ENCODE assay signal across 24 cellular contexts in the genomic region with DNA sequence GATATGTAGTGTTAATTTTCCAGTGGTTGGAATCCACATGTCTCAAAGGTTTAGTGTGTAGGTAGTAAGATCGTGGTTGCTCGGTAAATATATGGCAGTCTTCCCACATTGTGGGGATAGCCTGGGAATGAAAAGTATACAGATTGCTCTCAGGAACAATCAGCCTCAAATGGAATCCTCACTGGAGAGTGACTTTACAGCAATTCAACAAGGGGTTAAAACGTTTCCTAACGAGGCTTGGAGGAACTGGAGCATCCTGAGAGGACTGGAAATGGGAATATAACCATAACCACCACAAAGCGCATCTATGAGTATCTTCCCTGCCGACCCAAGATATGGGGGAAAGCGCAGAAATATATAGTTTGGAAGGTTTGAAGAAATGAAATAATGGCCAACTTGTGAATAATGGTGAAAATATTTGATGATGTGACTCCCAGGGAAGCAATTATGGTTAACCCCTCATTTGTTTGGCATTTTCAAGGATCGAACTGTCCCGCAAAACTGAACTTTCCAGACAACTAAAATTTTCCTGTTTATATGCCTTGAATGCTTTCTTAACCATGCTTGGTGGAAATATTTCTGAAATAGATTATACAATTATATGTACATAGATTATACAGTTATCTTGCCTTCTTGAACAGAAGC.
DNase-seq lines count a peak whose midpoint lies in the region; FAIRE-seq and TF ChIP-seq lines count a peak whose summit lies in the region.
"Had no signal": no experiment of that assay in that cellular context is flagged by ENCODE, and none has a peak within 500 bp of the region (broad histone marks: within the 10 kb centered on the region; RNA-seq: fewer than 3 reads in every experiment).

No MANE protein-coding gene starts in this region.

- H3K27ac Mint-ChIP-seq in astrocyte (ENCODE audit: unreplicated experiment): no peak overlapping the region
- H3K27ac Mint-ChIP-seq: activated CD4-positive, alpha-beta T cell treated with anti-CD3 and anti-CD28 coated beads, Interleukin-2, amount 10 ng/mL, durations not matched to agents 7 days and 5 days; activated naive CD4-positive, alpha-beta T cell treated with anti-CD3 and anti-CD28 coated beads, Interleukin-2, amount 50 U/mL, for 24 hours; progenitor cell of endocrine pancreas; stimulated activated memory B cell treated with anti-CD40 and anti-IgM and Interleukin-4, amounts not matched to agents 10 μg/mL and 1 μg/mL and 100 μg/mL, for 72 hours had no signal

- peak; percentile 43 for FAIRE-seq in astrocyte (lab: Jason Lieb, UNC)
- FAIRE-seq: GM12892, HTR-8/SVneo, islet of Langerhans had no signal

- no peaks in the 10 kb centered on the region for H3K27me3 Mint-ChIP-seq in astrocyte (ENCODE audit: low read depth, unreplicated experiment)
- H3K27me3 Mint-ChIP-seq: activated CD4-positive, alpha-beta T cell treated with anti-CD3 and anti-CD28 coated beads, Interleukin-2, amount 10 ng/mL, durations not matched to agents 7 days and 5 days; activated naive CD4-positive, alpha-beta T cell treated with anti-CD3 and anti-CD28 coated beads, Interleukin-2, amount 50 U/mL, for 24 hours; central memory CD8-positive, alpha-beta T cell; progenitor cell of endocrine pancreas; stimulated activated memory B cell treated with anti-CD40 and anti-IgM and Interleukin-4, amounts not matched to agents 10 μg/mL and 1 μg/mL and 100 μg/mL, for 72 hours had no signal

- H3K4me2 ChIP-seq in astrocyte (ENCODE audit: low read length) (peak overlapping the region; percentile 68), osteoblast (ENCODE audit: insufficient read depth, low read length) (peak overlapping the region; percentile 69)

- H3K36me3 Mint-ChIP-seq in astrocyte (ENCODE audit: low read depth, unreplicated experiment): no peaks in the 10 kb centered on the region

- H3K4me3 ChIP-seq in astrocyte (ENCODE audit: insufficient read depth, low read depth, low read length): peak overlapping the region; percentile 34
- peak overlapping the region; percentile 16 for H3K4me3 ChIP-seq in osteoblast (ENCODE audit: insufficient read depth, low read length)
- H3K4me3 ChIP-seq: dorsolateral prefrontal cortex, GM23248, left ventricle myocardium inferior, right lobe of liver, testis had no signal

- H3K79me2 ChIP-seq in astrocyte (ENCODE audit: insufficient read depth, low read length) (no peaks in the 10 kb centered on the region), osteoblast (ENCODE audit: insufficient read depth, low read length) (no peaks in the 10 kb centered on the region)

- H2AFZ ChIP-seq in astrocyte (ENCODE audit: low read depth, low read length) (no peak overlapping the region), osteoblast (ENCODE audit: low read length) (peak overlapping the region; percentile 43)
- H2AFZ ChIP-seq: GM23248 had no signal

- TF ChIP-seq CTCF in astrocyte (IDR thresholded peaks at IDR 0.05; ENCODE audit: insufficient read depth, low read depth, low read length) (no peak), osteoblast (IDR thresholded peaks at IDR 0.05; ENCODE audit: extremely low read depth, low read depth, low read length) (no peak)

- H3K9me3 Mint-ChIP-seq in astrocyte (ENCODE audit: unreplicated experiment): no peaks in the 10 kb centered on the region
- H3K9me3 Mint-ChIP-seq: activated CD4-positive, alpha-beta T cell treated with anti-CD3 and anti-CD28 coated beads, Interleukin-2, amount 10 ng/mL, durations not matched to agents 7 days and 5 days; activated naive CD4-positive, alpha-beta T cell treated with anti-CD3 and anti-CD28 coated beads, Interleukin-2, amount 50 U/mL, for 24 hours; central memory CD8-positive, alpha-beta T cell; stimulated activated memory B cell treated with anti-CD40 and anti-IgM and Interleukin-4, amounts not matched to agents 10 μg/mL and 1 μg/mL and 100 μg/mL, for 72 hours had no signal

- H3K27ac ChIP-seq in astrocyte (ENCODE audit: low read depth, low read length) (peak overlapping the region; percentile 85), osteoblast (ENCODE audit: low read depth, low read length) (peak overlapping the region; percentile 94)
- H3K27ac ChIP-seq: dorsolateral prefrontal cortex, GM23248, left ventricle myocardium inferior, right lobe of liver, testis had no signal

- H3K4me3 Mint-ChIP-seq in astrocyte (ENCODE audit: unreplicated experiment): no peak overlapping the region
- H3K4me3 Mint-ChIP-seq: activated CD4-positive, alpha-beta T cell treated with anti-CD3 and anti-CD28 coated beads, Interleukin-2, amount 10 ng/mL, durations not matched to agents 7 days and 5 days; activated naive CD4-positive, alpha-beta T cell treated with anti-CD3 and anti-CD28 coated beads, Interleukin-2, amount 50 U/mL, for 24 hours; central memory CD8-positive, alpha-beta T cell; stimulated activated memory B cell treated with anti-CD40 and anti-IgM and Interleukin-4, amounts not matched to agents 10 μg/mL and 1 μg/mL and 100 μg/mL, for 72 hours had no signal

- H3K4me1 Mint-ChIP-seq in astrocyte (ENCODE audit: low read depth, unreplicated experiment): peaks cover 36% of the 10 kb centered on the region
- H3K4me1 Mint-ChIP-seq: activated CD4-positive, alpha-beta T cell treated with anti-CD3 and anti-CD28 coated beads, Interleukin-2, amount 10 ng/mL, durations not matched to agents 7 days and 5 days; central memory CD8-positive, alpha-beta T cell; stimulated activated memory B cell treated with anti-CD40 and anti-IgM and Interleukin-4, amounts not matched to agents 10 μg/mL and 1 μg/mL and 100 μg/mL, for 72 hours had no signal

- H3K27me3 ChIP-seq in astrocyte (ENCODE audit: insufficient read depth, low read length): no peaks in the 10 kb centered on the region
- H3K27me3 ChIP-seq in osteoblast (ENCODE audit: insufficient read depth, low read length): no peaks in the 10 kb centered on the region
- H3K27me3 ChIP-seq: dorsolateral prefrontal cortex, right lobe of liver, testis had no signal

- H3K36me3 ChIP-seq in astrocyte (ENCODE audit: insufficient read depth, low read length) (no peaks in the 10 kb centered on the region), osteoblast (ENCODE audit: insufficient read depth, low read length) (no peaks in the 10 kb centered on the region)
- H3K36me3 ChIP-seq: left ventricle myocardium inferior, right lobe of liver had no signal

- DNase-seq in EL (peak; percentile 70), HS-5 (ENCODE audit: low read depth) (peak; percentile 41), astrocyte (ENCODE audit: low read depth) (peak; percentile 80), osteoblast (ENCODE audit: insufficient read length, low spot score, missing footprints) (peak; percentile 64), NCI-H2107 treated with DMSO at 0.1 percent for 48 hours (lab: John Stamatoyannopoulos, UW; ENCODE audit: unreplicated experiment) (no peak), cerebellar cortex (ENCODE audit: low spot score) (no peak)
- DNase-seq in activated CD8-positive, alpha-beta memory T cell treated with anti-CD3 and anti-CD28 coated beads, Interleukin-2, amount 50 U/mL, for 4 hours: no peak
- DNase-seq: activated CD4-positive, alpha-beta T cell treated with anti-CD3 and anti-CD28 coated beads, Interleukin-2, amount 10 ng/mL, durations not matched to agents 7 days and 5 days; anterior cingulate cortex; dorsolateral prefrontal cortex; KG1; left ventricle myocardium inferior; NCI-H1436; NCI-H510A; right lobe of liver; testis had no signal

- H3K9me3 ChIP-seq in astrocyte (ENCODE audit: insufficient read depth, low read depth, low read length) (no peaks in the 10 kb centered on the region), osteoblast (ENCODE audit: low read depth, low read length) (no peaks in the 10 kb centered on the region)
- H3K9me3 ChIP-seq: left ventricle myocardium inferior, right lobe of liver, testis had no signal

- H3K4me1 ChIP-seq in astrocyte (ENCODE audit: insufficient read depth, low read length) (peaks cover 33% of the 10 kb centered on the region), osteoblast (ENCODE audit: insufficient read depth, low read length) (peaks cover 61% of the 10 kb centered on the region)
- H3K4me1 ChIP-seq: right lobe of liver, testis had no signal

- peak overlapping the region; percentile 62 for H3K9ac ChIP-seq in astrocyte (ENCODE audit: low read length)
- H3K9ac ChIP-seq: GM23248 had no signal

- H4K20me1 ChIP-seq in astrocyte (ENCODE audit: insufficient read depth, low read length) (no peaks in the 10 kb centered on the region), osteoblast (ENCODE audit: insufficient read depth, low read length) (no peaks in the 10 kb centered on the region)

Comparison
In these comparisons a context has a peak if more than half of its experiments do, and no peak if none do; other contexts are left out.
1. DNase-seq: peak in EL (single experiment), HS-5 (single experiment), astrocyte (single experiment) and osteoblast (single experiment); none in NCI-H2107 treated with DMSO at 0.1 percent for 48 hours (single experiment), cerebellar cortex (single experiment) and activated CD8-positive, alpha-beta memory T cell treated with anti-CD3 and anti-CD28 coated beads, Interleukin-2, amount 50 U/mL, for 4 hours (single experiment).